ENCODE assay signal across 18 cellular contexts in the genomic region with DNA sequence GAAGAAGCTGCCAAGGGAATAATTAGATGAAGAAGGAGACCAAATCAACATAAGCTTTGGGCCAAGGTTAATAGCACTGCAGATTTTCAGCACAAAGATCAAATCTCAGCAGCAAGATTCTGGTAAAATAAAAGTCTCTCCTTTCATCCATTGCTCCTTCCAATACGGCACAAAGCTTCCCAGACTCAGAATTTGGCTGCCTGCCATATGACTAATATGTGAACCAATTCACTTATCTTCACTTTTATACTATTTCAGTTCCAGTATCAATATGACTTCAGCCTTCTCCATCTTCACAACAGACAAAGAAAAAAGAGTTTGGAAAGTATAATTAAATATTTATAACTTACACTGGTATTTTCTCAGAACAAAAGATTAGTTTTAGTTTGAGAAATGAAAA.
DNase-seq lines count a peak whose midpoint lies in the region; ATAC-seq lines count a peak whose summit lies in the region.
"Had no signal": no experiment of that assay in that cellular context is flagged by ENCODE, and none has a peak within 500 bp of the region (broad histone marks: within the 10 kb centered on the region; RNA-seq: fewer than 3 reads in every experiment).

No MANE protein-coding gene starts in this region.

- H3K9me3 ChIP-seq in SJCRH30 (replicated peaks), result peaks cover 23% of the 10 kb centered on the region
- H3K9me3 ChIP-seq: A549 had no signal

- H3K27me3 Mint-ChIP-seq in activated naive CD8-positive, alpha-beta T cell treated with anti-CD3 and anti-CD28 coated beads for 36 hours, result no peaks in the 10 kb centered on the region
- no peaks in the 10 kb centered on the region for H3K27me3 Mint-ChIP-seq in T-helper 2 cell treated with Interferon-gamma antibody and Interleukin-4, amounts not matched to agents 5 μg/mL and 100 μg/mL, for 36 hours (ENCODE audit: low read depth)
- H3K27me3 Mint-ChIP-seq: activated CD4-positive, alpha-beta T cell treated with anti-CD3 and anti-CD28 coated beads for 36 hours; activated T-helper 17 cell treated with anti-CD3 and anti-CD28 coated beads, Interleukin-2, amount 50 U/mL, for 72 hours; naive thymus-derived CD8-positive, alpha-beta T cell had no signal

- H3K4me1 ChIP-seq in SJCRH30, result peaks cover 6% of the 10 kb centered on the region; the same call in 1 of the 2 replicates
- H3K4me1 ChIP-seq: A549, gastroesophageal sphincter, transverse colon had no signal

- no peaks in the 10 kb centered on the region for H3K27me3 ChIP-seq in SJCRH30
- H3K27me3 ChIP-seq: gastroesophageal sphincter, transverse colon had no signal

- no peaks in the 10 kb centered on the region for H3K4me1 Mint-ChIP-seq in activated naive CD8-positive, alpha-beta T cell treated with anti-CD3 and anti-CD28 coated beads for 36 hours
- H3K4me1 Mint-ChIP-seq in T-helper 2 cell treated with Interferon-gamma antibody and Interleukin-4, amounts not matched to agents 5 μg/mL and 100 μg/mL, for 36 hours (ENCODE audit: low read depth), result no peaks in the 10 kb centered on the region
- H3K4me1 Mint-ChIP-seq: activated CD4-positive, alpha-beta T cell treated with anti-CD3 and anti-CD28 coated beads for 36 hours; activated T-helper 17 cell treated with anti-CD3 and anti-CD28 coated beads, Interleukin-2, amount 50 U/mL, for 72 hours; naive thymus-derived CD8-positive, alpha-beta T cell had no signal

- peaks cover 21% of the 10 kb centered on the region for H3K9me3 Mint-ChIP-seq in activated naive CD8-positive, alpha-beta T cell treated with anti-CD3 and anti-CD28 coated beads for 36 hours
- H3K9me3 Mint-ChIP-seq in T-helper 2 cell treated with Interferon-gamma antibody and Interleukin-4, amounts not matched to agents 5 μg/mL and 100 μg/mL, for 36 hours, result peaks cover 40% of the 10 kb centered on the region

- DNase-seq in left cardiac atrium, result peak; percentile 18
- DNase-seq in Right ventricle myocardium superior, result no peak
- peak; percentile 40 to 66 for DNase-seq in SJCRH30
- DNase-seq in fibroblast of the conjunctiva (ENCODE audit: low read depth), result peak; percentile 2
- no peak for DNase-seq in activated CD4-positive, alpha-beta T cell treated with anti-CD3 and anti-CD28 coated beads, Interleukin-2, amount 50 U/mL, for 4 hours
- DNase-seq in activated naive CD8-positive, alpha-beta T cell treated with anti-CD3 and anti-CD28 coated beads for 36 hours, result no peak
- DNase-seq in T-helper 2 cell treated with Interferon-gamma antibody and Interleukin-4, amounts not matched to agents 5 μg/mL and 100 μg/mL, for 36 hours (ENCODE audit: low spot score), result no peak
- DNase-seq: activated CD4-positive, alpha-beta T cell treated with anti-CD3 and anti-CD28 coated beads for 36 hours; DMS79 treated with DMSO at 0.1 percent for 48 hours; left colon; naive thymus-derived CD8-positive, alpha-beta T cell; NCI-H1417; T-helper 1 cell; transverse colon had no signal

- H3K27ac ChIP-seq in SJCRH30, result no peak overlapping the region
- H3K27ac ChIP-seq: A549, gastroesophageal sphincter, transverse colon had no signal

- no peak overlapping the region for H3K4me3 ChIP-seq in SJCRH30
- H3K4me3 ChIP-seq: A549, gastroesophageal sphincter, transverse colon had no signal

- H3K36me3 Mint-ChIP-seq in activated naive CD8-positive, alpha-beta T cell treated with anti-CD3 and anti-CD28 coated beads for 36 hours, result no peaks in the 10 kb centered on the region
- H3K36me3 Mint-ChIP-seq in T-helper 2 cell treated with Interferon-gamma antibody and Interleukin-4, amounts not matched to agents 5 μg/mL and 100 μg/mL, for 36 hours (ENCODE audit: low read depth), result no peaks in the 10 kb centered on the region

- no peaks in the 10 kb centered on the region for H3K36me3 ChIP-seq in SJCRH30
- H3K36me3 ChIP-seq: gastroesophageal sphincter, transverse colon had no signal

- no peak overlapping the region for H3K4me3 Mint-ChIP-seq in activated naive CD8-positive, alpha-beta T cell treated with anti-CD3 and anti-CD28 coated beads for 36 hours
- H3K4me3 Mint-ChIP-seq in T-helper 2 cell treated with Interferon-gamma antibody and Interleukin-4, amounts not matched to agents 5 μg/mL and 100 μg/mL, for 36 hours, result no peak overlapping the region
- H3K4me3 Mint-ChIP-seq: activated CD4-positive, alpha-beta T cell treated with anti-CD3 and anti-CD28 coated beads for 36 hours; activated T-helper 17 cell treated with anti-CD3 and anti-CD28 coated beads, Interleukin-2, amount 50 U/mL, for 72 hours; naive thymus-derived CD8-positive, alpha-beta T cell had no signal

- intact Hi-C loops in left cardiac atrium (cut with DNase I) (no loop called here), Right ventricle myocardium superior (cut with DNase I) (no loop called here)

- no peak overlapping the region for H3K27ac Mint-ChIP-seq in activated naive CD8-positive, alpha-beta T cell treated with anti-CD3 and anti-CD28 coated beads for 36 hours
- H3K27ac Mint-ChIP-seq in T-helper 2 cell treated with Interferon-gamma antibody and Interleukin-4, amounts not matched to agents 5 μg/mL and 100 μg/mL, for 36 hours, result no peak overlapping the region
- H3K27ac Mint-ChIP-seq: activated CD4-positive, alpha-beta T cell treated with anti-CD3 and anti-CD28 coated beads for 36 hours; activated T-helper 17 cell treated with anti-CD3 and anti-CD28 coated beads, Interleukin-2, amount 50 U/mL, for 72 hours; naive thymus-derived CD8-positive, alpha-beta T cell had no signal

- ATAC-seq in left cardiac atrium, result peak; percentile 30 to 68
- no peak for ATAC-seq in Right ventricle myocardium superior (ENCODE audit: poor library complexity)
- ATAC-seq in GM21526 (IDR thresholded peaks at IDR 0.05; ENCODE audit: low FRiP score, unreplicated experiment), result no peak
- ATAC-seq: A549; activated CD4-positive, alpha-beta T cell treated with anti-CD3 and anti-CD28 coated beads for 36 hours; activated T-helper 17 cell treated with anti-CD3 and anti-CD28 coated beads, Interleukin-2, amount 50 U/mL, for 72 hours; gastroesophageal sphincter; left colon; naive thymus-derived CD8-positive, alpha-beta T cell had no signal

Comparison
In these comparisons a context has a peak if more than half of its experiments do, and no peak if none do; other contexts are left out.
1. ATAC-seq: peak in left cardiac atrium (2 of 2); none in Right ventricle myocardium superior (single experiment) and GM21526 (single experiment).
2. DNase-seq: peak in left cardiac atrium (single experiment), SJCRH30 (2 of 2) and fibroblast of the conjunctiva (single experiment); none in Right ventricle myocardium superior (single experiment), activated CD4-positive, alpha-beta T cell treated with anti-CD3 and anti-CD28 coated beads, Interleukin-2, amount 50 U/mL, for 4 hours (0 of 2), activated naive CD8-positive, alpha-beta T cell treated with anti-CD3 and anti-CD28 coated beads for 36 hours (single experiment) and T-helper 2 cell treated with Interferon-gamma antibody and Interleukin-4, amounts not matched to agents 5 μg/mL and 100 μg/mL, for 36 hours (single experiment).